In genomic region chr5:179974946-179975712, GRCh38 we compare ENCODE assay signal across 8 cellular contexts.
DNase-seq lines count a peak whose midpoint lies in the region; ATAC-seq lines count a peak whose summit lies in the region.

No MANE protein-coding gene starts in this region.

- DNase-seq in D341Med (ENCODE audit: low spot score) (peak; percentile 82), RKO (ENCODE audit: low spot score) (peak; percentile 20)
- peak in 7 of 10 donors; percentile 8 to 69 (median 27) for DNase-seq in naive thymus-derived CD8-positive, alpha-beta T cell
- DNase-seq in activated effector memory CD4-positive, alpha-beta T cell treated with Interleukin-2 at 50 U/mL for 16 hours: no peak
- DNase-seq in effector CD8-positive, alpha-beta T cell (lab: John Stamatoyannopoulos, UW): no peak

- H3K27ac Mint-ChIP-seq in naive thymus-derived CD8-positive, alpha-beta T cell: no peak overlapping the region

- ATAC-seq in GM18868 (IDR thresholded peaks at IDR 0.05; ENCODE audit: unreplicated experiment) (peak; percentile 60), HG03571 (IDR thresholded peaks at IDR 0.05; ENCODE audit: unreplicated experiment) (peak; percentile 55)
- peak; percentile 70 to 85 for ATAC-seq in naive thymus-derived CD8-positive, alpha-beta T cell

- peak overlapping the region; percentile 39 for H3K4me3 ChIP-seq in endocrine pancreas (ENCODE audit: control insufficient read depth, insufficient read depth, low read length)

- H3K4me1 ChIP-seq in endocrine pancreas (ENCODE audit: control insufficient read depth, insufficient read depth, low read length): no peaks in the 10 kb centered on the region

- peaks cover 6 to 33% (median 11%) of the 10 kb centered on the region in 4 donors for H3K4me1 Mint-ChIP-seq in naive thymus-derived CD8-positive, alpha-beta T cell

- H3K9me3 Mint-ChIP-seq in naive thymus-derived CD8-positive, alpha-beta T cell: no peaks in the 10 kb centered on the region

- H3K9ac ChIP-seq in endocrine pancreas (ENCODE audit: control insufficient read depth, insufficient read depth, low read length): peak overlapping the region; percentile 35

- no peaks in the 10 kb centered on the region for H3K9me3 ChIP-seq in endocrine pancreas (ENCODE audit: control insufficient read depth, low read length)

- H3K27me3 Mint-ChIP-seq in naive thymus-derived CD8-positive, alpha-beta T cell: no peaks in the 10 kb centered on the region

- POLR2A ChIA-PET in naive thymus-derived CD8-positive, alpha-beta T cell (lab: Charles Lee): no interaction called here

- no peaks in the 10 kb centered on the region for H3K36me3 ChIP-seq in endocrine pancreas (ENCODE audit: control insufficient read depth, insufficient read depth, low read length)

- H3K4me3 Mint-ChIP-seq in naive thymus-derived CD8-positive, alpha-beta T cell: no peak overlapping the region

- H3K27me3 ChIP-seq in endocrine pancreas (ENCODE audit: control insufficient read depth, insufficient read depth, low read length): no peaks in the 10 kb centered on the region

- peaks cover 6 to 56% (median 15%) of the 10 kb centered on the region in 3 donors for H3K36me3 Mint-ChIP-seq in naive thymus-derived CD8-positive, alpha-beta T cell

Comparison
In these comparisons a context has a peak if more than half of its experiments do, and no peak if none do; other contexts are left out.
1. DNase-seq: peak in D341Med (single experiment), RKO (single experiment) and naive thymus-derived CD8-positive, alpha-beta T cell (7 of 10); none in activated effector memory CD4-positive, alpha-beta T cell treated with Interleukin-2 at 50 U/mL for 16 hours (single experiment) and effector CD8-positive, alpha-beta T cell (single experiment).
2. Peak in every context shown above with its lines, with median percentiles within 50 percentile points of each other: ATAC-seq.